In genomic region chr9:93091453-93092081, GRCh38 we compare ENCODE assay signal across 8 cellular contexts. TPM values are rescaled to one million over a fixed set of nuclear protein-coding genes. Genes with fewer than 3 reads are reported as not detected.
DNase-seq lines count a peak whose midpoint lies in the region; ATAC-seq and TF ChIP-seq lines count a peak whose summit lies in the region.

No MANE protein-coding gene starts in this region.

- H3K9me3 ChIP-seq in heart right ventricle = peaks cover 0 to 18% (median 4%) of the 10 kb centered on the region in 11 donors

- TF ChIP-seq CTCF in heart right ventricle (IDR thresholded peaks at IDR 0.05) = no peak

- 79 to 83% methylated on average over 3 of the region's 3 CpGs for WGBS in heart right ventricle, 2 donors

- H3K4me3 ChIP-seq in heart right ventricle = no peak overlapping the region

- no peaks in the 10 kb centered on the region for H3K27me3 ChIP-seq in heart right ventricle

- peak; percentile 65 for DNase-seq in cardiac septum (ENCODE audit: low spot score)
- DNase-seq in heart right ventricle = no peak
- DNase-seq in activated T-cell treated with anti-CD3 and anti-CD28 coated beads for 1 hour (ENCODE audit: low read depth) = peak; percentile 35
- DNase-seq in foreskin melanocyte = peak; percentile 81
- peak; percentile 34 for DNase-seq in stimulated activated CD8-positive, alpha-beta memory T cell treated with anti-CD3 and anti-CD28 coated beads, Interleukin-12 subunit alpha, Interleukin-12 subunit beta, amount 100 ng/mL, for 1 hour (ENCODE audit: low read depth)
- no peak for DNase-seq in DMS79 (lab: John Stamatoyannopoulos, UW)
- DNase-seq in middle frontal gyrus (ENCODE audit: extremely low spot score, low spot score) = no peak

- intact Hi-C loops in cardiac septum (cut with DNase I) (loop anchor here (10.0 kb wide), 1 partner anchor 483 kb away; the partner anchor contains the start of gene PHF2), heart right ventricle (cut with DNase I) (loop anchor here in 1 of 10 donors (10.0 kb wide), 1 partner anchor 87 kb away; no protein-coding TSS in a partner anchor)

- peaks cover 5 to 33% (median 27%) of the 10 kb centered on the region in 9 donors for H3K4me1 ChIP-seq in heart right ventricle

- ATAC-seq in heart right ventricle = no peak
- no peak for ATAC-seq in HG03521 (IDR thresholded peaks at IDR 0.05; ENCODE audit: unreplicated experiment)

- H3K36me3 ChIP-seq in heart right ventricle = no peaks in the 10 kb centered on the region

- H3K27ac ChIP-seq in heart right ventricle = no peak overlapping the region

RNA-seq across cellular contexts. Expression of gene CARD19, which starts 4.5 kb away (rescaled TPM):
- total RNA-seq in cardiac septum (45.1 TPM), heart right ventricle (10 to 100 TPM; 22.3 to 33.7 (median 25.9) TPM)
- 10 to 100 TPM; 41.9 to 47.3 TPM for polyA plus RNA-seq in heart right ventricle

RNA-seq across cellular contexts. Expression of gene SUSD3, which starts 33.1 kb away (rescaled TPM):
- total RNA-seq in cardiac septum (1.1 TPM), heart right ventricle (1 to 10 TPM in 3 of 10 donors, under 1 TPM in 6, not detected in 1; 0.40 to 2.1 (median 0.79) TPM)
- under 1 TPM; 0.74 to 0.88 TPM for polyA plus RNA-seq in heart right ventricle

RNA-seq across cellular contexts. Expression of gene NINJ1, which starts 42.5 kb away (rescaled TPM):
- 46.4 TPM for total RNA-seq in cardiac septum
- total RNA-seq in heart right ventricle = 10 to 100 TPM; 35.5 to 77.1 (median 41.3) TPM
- 10 to 100 TPM; 39.8 to 50.3 TPM for polyA plus RNA-seq in heart right ventricle

Comparison
In these comparisons a context has a peak if more than half of its experiments do, and no peak if none do; other contexts are left out.
1. DNase-seq: peak in cardiac septum (single experiment), activated T-cell treated with anti-CD3 and anti-CD28 coated beads for 1 hour (single experiment), foreskin melanocyte (single experiment) and stimulated activated CD8-positive, alpha-beta memory T cell treated with anti-CD3 and anti-CD28 coated beads, Interleukin-12 subunit alpha, Interleukin-12 subunit beta, amount 100 ng/mL, for 1 hour (single experiment); none in heart right ventricle (0 of 2), DMS79 (single experiment) and middle frontal gyrus (single experiment).